ENCODE assay signal across 17 cellular contexts in genomic region chr9:5042661-5043178, GRCh38. TPM values are rescaled to one million over a fixed set of nuclear protein-coding genes. Genes with fewer than 3 reads are reported as not detected.
DNase-seq lines count a peak whose midpoint lies in the region; ATAC-seq and TF ChIP-seq lines count a peak whose summit lies in the region.
"Had no signal": no experiment of that assay in that cellular context is flagged by ENCODE, and none has a peak within 500 bp of the region (broad histone marks: within the 10 kb centered on the region; RNA-seq: fewer than 3 reads in every experiment).

No MANE protein-coding gene starts in this region.

- H2BK12ac ChIP-seq in mesenchymal stem cell (ENCODE audit: low read length in 2 of 2): peak overlapping the region in 1 of 2 experiments; percentile 24

- H2BK120ac ChIP-seq in mesenchymal stem cell (ENCODE audit: low read depth, low read length): no peak overlapping the region

- CTCF ChIA-PET in activated CD4-positive, alpha-beta memory T cell treated with anti-CD3 and anti-CD28 coated beads, Interleukin-2, amount 10 ng/mL, durations not matched to agents 7 days and 5 days (lab: Charles Lee): no interaction called here

- H3K36me3 ChIP-seq in heart right ventricle (peaks cover 0 to 74% (median 21%) of the 10 kb centered on the region in 9 donors), mesenchymal stem cell (ENCODE audit: control insufficient read depth in 1 of 2, insufficient read depth in 2 of 2, low read depth in 1 of 2, low read length in 2 of 2) (peaks cover 22 to 31% of the 10 kb centered on the region in 2 experiments)
- H3K36me3 ChIP-seq: ovary had no signal

- no peak for TF ChIP-seq CTCF in heart right ventricle (IDR thresholded peaks at IDR 0.05)

- no peaks in the 10 kb centered on the region for H3K9me3 Mint-ChIP-seq in effector memory CD8-positive, alpha-beta T cell
- peaks cover 14% of the 10 kb centered on the region for H3K9me3 Mint-ChIP-seq in activated CD4-positive, alpha-beta memory T cell treated with anti-CD3 and anti-CD28 coated beads, Interleukin-2, amount 10 ng/mL, durations not matched to agents 7 days and 5 days
- H3K9me3 Mint-ChIP-seq: activated naive CD4-positive, alpha-beta T cell treated with anti-CD3 and anti-CD28 coated beads, Interleukin-2, amount 50 U/mL, for 72 hours had no signal

- DNase-seq in heart right ventricle (no peak), Right ventricle myocardium inferior (ENCODE audit: missing footprints) (no peak), mesenchymal stem cell (no peak), nucleus accumbens (lab: John Stamatoyannopoulos, UW) (no peak), NCI-H1048 (lab: John Stamatoyannopoulos, UW) (no peak)
- no peak for DNase-seq in effector memory CD8-positive, alpha-beta T cell
- DNase-seq in activated CD4-positive, alpha-beta memory T cell treated with anti-CD3 and anti-CD28 coated beads, Interleukin-2, amount 10 ng/mL, durations not matched to agents 7 days and 5 days: no peak
- DNase-seq: Calu3, kidney glomerular epithelial cell, MM.1S, NCI-H2081, NCI-H526 treated with DMSO at 0.1 percent for 48 hours had no signal

- H3K4me1 ChIP-seq in heart right ventricle (peaks cover 0 to 12% (median 5%) of the 10 kb centered on the region in 9 donors), mesenchymal stem cell (ENCODE audit: control insufficient read depth, insufficient read depth, low read depth, low read length) (peaks cover 4% of the 10 kb centered on the region)
- H3K4me1 ChIP-seq: suprapubic skin had no signal

- H4K8ac ChIP-seq in mesenchymal stem cell (ENCODE audit: low read length): peak overlapping the region; percentile 38

- no peaks in the 10 kb centered on the region for H3K27me3 Mint-ChIP-seq in effector memory CD8-positive, alpha-beta T cell
- no peaks in the 10 kb centered on the region for H3K27me3 Mint-ChIP-seq in activated CD4-positive, alpha-beta memory T cell treated with anti-CD3 and anti-CD28 coated beads, Interleukin-2, amount 10 ng/mL, durations not matched to agents 7 days and 5 days

- intact Hi-C loops in heart right ventricle (cut with DNase I): no loop called here
- intact Hi-C loops in Right ventricle myocardium inferior (cut with DNase I): no loop called here

- peaks cover 17% of the 10 kb centered on the region for H3K36me3 Mint-ChIP-seq in effector memory CD8-positive, alpha-beta T cell (ENCODE audit: insufficient read depth)
- peaks cover 76% of the 10 kb centered on the region for H3K36me3 Mint-ChIP-seq in activated CD4-positive, alpha-beta memory T cell treated with anti-CD3 and anti-CD28 coated beads, Interleukin-2, amount 10 ng/mL, durations not matched to agents 7 days and 5 days (ENCODE audit: low read depth)

- H3K27ac ChIP-seq in heart right ventricle (peak overlapping the region in 3 of 10 donors; percentile 75 to 79 (median 77)), mesenchymal stem cell (ENCODE audit: low read length, poor library complexity, severe bottlenecking) (no peak overlapping the region)
- H3K27ac ChIP-seq: ovary, suprapubic skin had no signal

- peak overlapping the region; percentile 80 for H4K91ac ChIP-seq in mesenchymal stem cell (ENCODE audit: low read length)

- H2AK5ac ChIP-seq in mesenchymal stem cell (ENCODE audit: low read length, severe bottlenecking): no peak overlapping the region

- H3K14ac ChIP-seq in mesenchymal stem cell (ENCODE audit: low read length in 2 of 2): peak overlapping the region in 1 of 2 experiments; percentile 83

- H3K27me3 ChIP-seq in heart right ventricle (no peaks in the 10 kb centered on the region), mesenchymal stem cell (ENCODE audit: control insufficient read depth in 1 of 2, insufficient read depth in 1 of 2, low read length in 2 of 2) (no peaks in the 10 kb centered on the region)
- H3K27me3 ChIP-seq: ovary, suprapubic skin had no signal

- H3K9ac ChIP-seq in mesenchymal stem cell (ENCODE audit: low read length): no peak overlapping the region

- H3K9me3 ChIP-seq in heart right ventricle: peaks cover 0 to 22% (median 14%) of the 10 kb centered on the region in 11 donors
- H3K9me3 ChIP-seq in mesenchymal stem cell (ENCODE audit: control insufficient read depth, low read length): peaks cover 4% of the 10 kb centered on the region
- H3K9me3 ChIP-seq: suprapubic skin had no signal

- H3K4me2 ChIP-seq in mesenchymal stem cell (ENCODE audit: low read length, poor library complexity, severe bottlenecking): no peak overlapping the region

- peak overlapping the region; percentile 69 for H2BK15ac ChIP-seq in mesenchymal stem cell (ENCODE audit: low read depth, poor library complexity, severe bottlenecking)

- no peak overlapping the region for H2BK5ac ChIP-seq in mesenchymal stem cell (ENCODE audit: low read depth, low read length, poor library complexity, severe bottlenecking)

- H2AFZ ChIP-seq in mesenchymal stem cell (ENCODE audit: low read depth, low read length): no peak overlapping the region

- POLR2A ChIA-PET in activated CD4-positive, alpha-beta memory T cell treated with anti-CD3 and anti-CD28 coated beads, Interleukin-2, amount 10 ng/mL, durations not matched to agents 7 days and 5 days (lab: Charles Lee): no interaction called here

- H3K18ac ChIP-seq in mesenchymal stem cell (ENCODE audit: low read depth in 1 of 2, low read length in 2 of 2): peak overlapping the region in 1 of 2 experiments; percentile 59

- H3K79me1 ChIP-seq in mesenchymal stem cell (replicated peaks; ENCODE audit: low read length, poor library complexity, severe bottlenecking): peaks cover 16% of the 10 kb centered on the region

- H3K23ac ChIP-seq in mesenchymal stem cell (ENCODE audit: low read length in 2 of 2): no peak overlapping the region

- ATAC-seq in heart right ventricle: peak in 7 of 8 donors; percentile 8 to 66 (median 52)
- no peak for ATAC-seq in Right ventricle myocardium inferior
- peak; percentile 41 for ATAC-seq in effector memory CD8-positive, alpha-beta T cell (replicated peaks)
- ATAC-seq in HG03280 (IDR thresholded peaks at IDR 0.05; ENCODE audit: unreplicated experiment): no peak
- ATAC-seq: Panc1 had no signal

- H3K4me1 Mint-ChIP-seq in effector memory CD8-positive, alpha-beta T cell (ENCODE audit: low read depth in 2 of 2): peaks cover 0 to 4% of the 10 kb centered on the region in 2 donors
- H3K4me1 Mint-ChIP-seq in activated CD4-positive, alpha-beta memory T cell treated with anti-CD3 and anti-CD28 coated beads, Interleukin-2, amount 10 ng/mL, durations not matched to agents 7 days and 5 days: peaks cover 6% of the 10 kb centered on the region

- H3K4me3 Mint-ChIP-seq in effector memory CD8-positive, alpha-beta T cell: peak overlapping the region in 1 of 2 donors; percentile 52
- no peak overlapping the region for H3K4me3 Mint-ChIP-seq in activated CD4-positive, alpha-beta memory T cell treated with anti-CD3 and anti-CD28 coated beads, Interleukin-2, amount 10 ng/mL, durations not matched to agents 7 days and 5 days

- H3K4ac ChIP-seq in mesenchymal stem cell (ENCODE audit: low read depth in 1 of 2, low read length in 2 of 2): peak overlapping the region in 1 of 2 experiments; percentile 64

- no peak overlapping the region for H3K27ac Mint-ChIP-seq in effector memory CD8-positive, alpha-beta T cell
- no peak overlapping the region for H3K27ac Mint-ChIP-seq in activated CD4-positive, alpha-beta memory T cell treated with anti-CD3 and anti-CD28 coated beads, Interleukin-2, amount 10 ng/mL, durations not matched to agents 7 days and 5 days
- H3K27ac Mint-ChIP-seq: activated naive CD4-positive, alpha-beta T cell treated with anti-CD3 and anti-CD28 coated beads, Interleukin-2, amount 50 U/mL, for 72 hours had no signal

- WGBS in heart right ventricle, 2 donors: 85 to 87% methylated on average over 30 of the region's 30 CpGs
- WGBS in mesenchymal stem cell: 94% methylated on average over 30 of the region's 30 CpGs

- peak overlapping the region in 3 of 10 donors; percentile 14 to 40 (median 19) for H3K4me3 ChIP-seq in heart right ventricle
- no peak overlapping the region for H3K4me3 ChIP-seq in mesenchymal stem cell (ENCODE audit: insufficient read depth in 1 of 2, low read depth in 1 of 2, low read length in 2 of 2)
- H3K4me3 ChIP-seq: ovary, suprapubic skin had no signal

RNA-seq across cellular contexts. Expression of gene JAK2, which starts 57.6 kb away (rescaled TPM):
- total RNA-seq in heart right ventricle: 10 to 100 TPM in 9 of 10 donors, 1 to 10 TPM in 1; 7.0 to 95.6 (median 44.8) TPM
- polyA plus RNA-seq in heart right ventricle: 1 to 10 TPM; 2.3 to 6.7 TPM
- 17.6 TPM for total RNA-seq in Right ventricle myocardium inferior
- polyA plus RNA-seq in mesenchymal stem cell (2013, experiment 1 of 2): 6.6 TPM
- polyA plus RNA-seq in mesenchymal stem cell (2013, experiment 2 of 2): 6.4 TPM
- total RNA-seq in activated CD4-positive, alpha-beta memory T cell treated with anti-CD3 and anti-CD28 coated beads, Interleukin-2, amount 10 ng/mL, durations not matched to agents 7 days and 5 days: 10 to 100 TPM; 27.2 to 30.0 TPM

Comparison
In these comparisons a context has a peak if more than half of its experiments do, and no peak if none do; other contexts are left out.
1. ATAC-seq: peak in heart right ventricle (7 of 8) and effector memory CD8-positive, alpha-beta T cell (single experiment); none in Right ventricle myocardium inferior (single experiment) and HG03280 (single experiment).